ENCODE assay signal across 18 cellular contexts in the genomic region with DNA sequence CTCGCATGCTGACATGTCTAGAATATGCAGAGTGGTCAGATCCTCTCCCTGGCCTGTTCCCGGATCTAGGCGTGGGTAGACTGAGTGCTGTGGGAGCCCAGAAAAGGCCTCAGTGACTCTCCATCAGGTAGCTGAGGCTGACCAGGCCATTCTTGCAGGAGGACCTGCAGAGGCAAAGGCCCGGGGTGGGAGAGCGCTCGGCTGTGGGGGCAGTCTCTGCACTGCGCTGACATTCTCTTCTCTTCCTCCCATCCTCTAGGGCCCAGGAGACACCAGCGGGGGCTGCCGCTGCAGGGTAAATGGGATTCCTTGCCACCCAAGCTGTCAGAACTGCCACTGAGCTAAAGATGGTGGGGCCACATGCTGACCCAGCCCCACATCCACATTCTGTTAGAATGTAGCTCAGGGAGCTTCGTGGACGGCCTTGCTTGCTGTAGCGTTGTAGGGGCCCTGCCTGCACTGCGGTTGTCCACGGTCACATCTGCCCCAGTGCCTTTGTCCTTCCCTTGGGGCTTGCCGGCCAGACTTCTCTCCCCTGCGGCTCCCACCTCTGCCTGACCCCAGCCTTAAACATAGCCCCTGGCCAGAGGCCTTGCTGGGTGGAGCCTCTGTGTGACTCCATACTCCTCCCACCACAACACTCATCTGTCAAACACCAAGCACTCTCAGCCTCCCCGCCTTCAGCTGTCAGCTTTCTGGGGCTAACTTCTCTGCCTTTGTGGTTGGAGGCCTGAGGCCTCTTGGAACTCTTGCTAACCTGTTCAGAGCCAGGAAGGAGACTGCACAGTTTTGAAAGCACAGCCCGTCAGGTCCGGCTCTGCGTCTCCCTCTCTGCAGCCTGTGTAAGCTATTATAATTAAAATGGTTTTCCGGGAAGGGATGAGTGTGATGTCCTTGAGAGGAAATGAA. TPM values are rescaled to one million over a fixed set of nuclear protein-coding genes. Genes with fewer than 3 reads are reported as not detected.
DNase-seq lines count a peak whose midpoint lies in the region; ATAC-seq and TF ChIP-seq lines count a peak whose summit lies in the region.
"Had no signal": no experiment of that assay in that cellular context is flagged by ENCODE, and none has a peak within 500 bp of the region (broad histone marks: within the 10 kb centered on the region; RNA-seq: fewer than 3 reads in every experiment).

No MANE protein-coding gene starts in this region.

- no peak for ATAC-seq in activated T-cell treated with anti-CD3 and anti-CD28 coated beads, Interleukin-2, amount 50 U/mL, for 72 hours (replicated peaks in 1 of 2)
- ATAC-seq in sciatic nerve = no peak
- ATAC-seq: stimulated activated naive CD8-positive, alpha-beta T cell treated with anti-CD3 and anti-CD28 coated beads, Interleukin-15, amount 100 ng/mL, for 72 hours had no signal

- H3K4me3 Mint-ChIP-seq in activated T-cell treated with anti-CD3 and anti-CD28 coated beads, Interleukin-2, amount 50 U/mL, for 72 hours = no peak overlapping the region
- no peak overlapping the region for H3K4me3 Mint-ChIP-seq in activated CD4-positive, alpha-beta memory T cell treated with anti-CD3 and anti-CD28 coated beads for 36 hours
- no peak overlapping the region for H3K4me3 Mint-ChIP-seq in glutamatergic neuron (ENCODE audit: unreplicated experiment)
- H3K4me3 Mint-ChIP-seq: CD4-positive, alpha-beta T cell; stimulated activated naive CD8-positive, alpha-beta T cell treated with anti-CD3 and anti-CD28 coated beads, Interleukin-15, amount 100 ng/mL, for 72 hours had no signal

- H3K27me3 Mint-ChIP-seq in activated T-cell treated with anti-CD3 and anti-CD28 coated beads, Interleukin-2, amount 50 U/mL, for 72 hours (ENCODE audit: low read depth) = no peaks in the 10 kb centered on the region
- no peaks in the 10 kb centered on the region for H3K27me3 Mint-ChIP-seq in activated CD4-positive, alpha-beta memory T cell treated with anti-CD3 and anti-CD28 coated beads for 36 hours
- H3K27me3 Mint-ChIP-seq in glutamatergic neuron (ENCODE audit: unreplicated experiment) = peaks cover 3% of the 10 kb centered on the region
- H3K27me3 Mint-ChIP-seq: CD4-positive, alpha-beta T cell; stimulated activated naive CD8-positive, alpha-beta T cell treated with anti-CD3 and anti-CD28 coated beads, Interleukin-15, amount 100 ng/mL, for 72 hours had no signal

- H3K36me3 Mint-ChIP-seq in activated T-cell treated with anti-CD3 and anti-CD28 coated beads, Interleukin-2, amount 50 U/mL, for 72 hours (ENCODE audit: insufficient read depth in 2 of 2) = peaks cover 5 to 9% of the 10 kb centered on the region in 2 donors
- peaks cover 32% of the 10 kb centered on the region for H3K36me3 Mint-ChIP-seq in activated CD4-positive, alpha-beta memory T cell treated with anti-CD3 and anti-CD28 coated beads for 36 hours
- H3K36me3 Mint-ChIP-seq in glutamatergic neuron (ENCODE audit: unreplicated experiment) = peaks cover 4% of the 10 kb centered on the region

- TF ChIP-seq POLR2A in esophagus squamous epithelium (IDR thresholded peaks at IDR 0.05) = no peak

- intact Hi-C loops in activated CD4-positive, alpha-beta memory T cell treated with anti-CD3 and anti-CD28 coated beads for 36 hours (cut with micrococcal nuclease) = loop anchor here (5.0 kb wide), 1 partner anchor 48 kb away; a partner anchor contains a TSS
- intact Hi-C loops in sciatic nerve (cut with DNase I) (no loop called here), head of caudate nucleus (cut with DNase I) (no loop called here), esophagus squamous epithelium (cut with DNase I) (no loop called here)

- WGBS in esophagus squamous epithelium, 2 donors = 73 to 89% methylated on average over 11 to 13 of the region's 21 CpGs

- H3K4me1 ChIP-seq in esophagus squamous epithelium = peaks cover 0 to 18% (median 0%) of the 10 kb centered on the region in 3 donors
- H3K4me1 ChIP-seq: upper lobe of right lung had no signal

- POLR2A ChIA-PET in activated CD4-positive, alpha-beta memory T cell treated with anti-CD3 and anti-CD28 coated beads for 36 hours (lab: Charles Lee) = interaction anchor here (1.2 kb wide), 1 partner anchor 8 kb away, joined by 3 read pairs; no protein-coding TSS in a partner anchor

- H3K36me3 ChIP-seq in esophagus squamous epithelium = peaks cover 10 to 90% (median 26%) of the 10 kb centered on the region in 3 donors

- H3K4me1 Mint-ChIP-seq in activated T-cell treated with anti-CD3 and anti-CD28 coated beads, Interleukin-2, amount 50 U/mL, for 72 hours (ENCODE audit: low read depth) = peaks cover 62% of the 10 kb centered on the region
- H3K4me1 Mint-ChIP-seq in activated CD4-positive, alpha-beta memory T cell treated with anti-CD3 and anti-CD28 coated beads for 36 hours (ENCODE audit: low read depth) = peaks cover 41% of the 10 kb centered on the region
- H3K4me1 Mint-ChIP-seq in glutamatergic neuron (ENCODE audit: low read depth, unreplicated experiment) = peaks cover 11% of the 10 kb centered on the region

- no peak overlapping the region for H3K27ac ChIP-seq in esophagus squamous epithelium
- H3K27ac ChIP-seq: coronary artery, upper lobe of right lung had no signal

- TF ChIP-seq CTCF in glutamatergic neuron (IDR thresholded peaks at IDR 0.05; ENCODE audit: partially characterized antibody, unreplicated experiment) (no peak), esophagus squamous epithelium (IDR thresholded peaks at IDR 0.05) (no peak)

- H3K9me3 Mint-ChIP-seq in activated T-cell treated with anti-CD3 and anti-CD28 coated beads, Interleukin-2, amount 50 U/mL, for 72 hours = no peaks in the 10 kb centered on the region
- H3K9me3 Mint-ChIP-seq in activated CD4-positive, alpha-beta memory T cell treated with anti-CD3 and anti-CD28 coated beads for 36 hours = no peaks in the 10 kb centered on the region
- peaks cover 10% of the 10 kb centered on the region for H3K9me3 Mint-ChIP-seq in glutamatergic neuron (ENCODE audit: unreplicated experiment)
- H3K9me3 Mint-ChIP-seq: CD4-positive, alpha-beta T cell; stimulated activated naive CD8-positive, alpha-beta T cell treated with anti-CD3 and anti-CD28 coated beads, Interleukin-15, amount 100 ng/mL, for 72 hours had no signal

- H3K4me3 ChIP-seq in esophagus squamous epithelium = no peak overlapping the region
- H3K4me3 ChIP-seq: coronary artery, upper lobe of right lung had no signal

- H3K27ac Mint-ChIP-seq in activated T-cell treated with anti-CD3 and anti-CD28 coated beads, Interleukin-2, amount 50 U/mL, for 72 hours = peak overlapping the region; percentile 51
- peak overlapping the region; percentile 14 for H3K27ac Mint-ChIP-seq in activated CD4-positive, alpha-beta memory T cell treated with anti-CD3 and anti-CD28 coated beads for 36 hours
- H3K27ac Mint-ChIP-seq in glutamatergic neuron (ENCODE audit: unreplicated experiment) = no peak overlapping the region
- H3K27ac Mint-ChIP-seq: CD4-positive, alpha-beta T cell; stimulated activated naive CD8-positive, alpha-beta T cell treated with anti-CD3 and anti-CD28 coated beads, Interleukin-15, amount 100 ng/mL, for 72 hours had no signal

- no peak for DNase-seq in activated T-cell treated with anti-CD3 and anti-CD28 coated beads, Interleukin-2, amount 50 U/mL, for 72 hours
- no peak for DNase-seq in activated T-cell treated with anti-CD3 and anti-CD28 coated beads, Interleukin-2, amount 50 U/mL, for 48 hours
- no peak for DNase-seq in activated CD4-positive, alpha-beta memory T cell treated with anti-CD3 and anti-CD28 coated beads for 36 hours
- DNase-seq in glutamatergic neuron = peak; percentile 31
- peak; percentile 47 for DNase-seq in sciatic nerve (ENCODE audit: low spot score)
- no peak for DNase-seq in head of caudate nucleus
- no peak for DNase-seq in DMS79 (lab: John Stamatoyannopoulos, UW)
- DNase-seq in esophagus squamous epithelium (lab: John Stamatoyannopoulos, UW) = no peak
- DNase-seq: activated CD4-positive, alpha-beta T cell treated with anti-CD3 and anti-CD28 coated beads, Interleukin-2, amount 50 U/mL, for 48 hours; CD4-positive, alpha-beta T cell; GOT3; NCI-H2029 treated with DMSO at 0.1 percent for 48 hours; NCI-H446 treated with DMSO at 0.1 percent for 48 hours; NK-92 treated with Interleukin-12 subunit alpha and Interleukin-12 subunit beta, amount 100 ng/mL, for 24 hours; right cardiac atrium; stimulated activated naive CD8-positive, alpha-beta T cell treated with anti-CD3 and anti-CD28 coated beads, Interleukin-15, amount 100 ng/mL, for 72 hours; upper lobe of right lung had no signal

- CTCF ChIA-PET in activated CD4-positive, alpha-beta memory T cell treated with anti-CD3 and anti-CD28 coated beads for 36 hours (lab: Charles Lee) = interaction anchor here (0.9 to 1.4 kb wide), 3 partner anchors 10 to 76 kb away, joined by 3 to 8 read pairs (median 3); no protein-coding TSS in a partner anchor

- H3K27me3 ChIP-seq in esophagus squamous epithelium = no peaks in the 10 kb centered on the region
- H3K27me3 ChIP-seq: upper lobe of right lung had no signal

- H3K9me3 ChIP-seq in esophagus squamous epithelium = no peaks in the 10 kb centered on the region
- H3K9me3 ChIP-seq: upper lobe of right lung had no signal

RNA-seq across cellular contexts. Expression of a gene that starts 22.2 kb away (rescaled TPM):
- total RNA-seq in activated T-cell treated with anti-CD3 and anti-CD28 coated beads, Interleukin-2, amount 50 U/mL, for 72 hours = 100 to 1,000 TPM; 176 to 198 TPM
- total RNA-seq in activated CD4-positive, alpha-beta memory T cell treated with anti-CD3 and anti-CD28 coated beads for 36 hours = 100 to 1,000 TPM; 137 to 139 TPM
- total RNA-seq in glutamatergic neuron (ENCODE audit: unreplicated experiment) = 97.6 TPM
- 72.7 TPM for total RNA-seq in sciatic nerve
- 10 to 100 TPM; 46.9 to 79.8 (median 63.2) TPM for total RNA-seq in esophagus squamous epithelium

RNA-seq across cellular contexts. Expression of a gene that starts 32.0 kb away (rescaled TPM):
- total RNA-seq in activated T-cell treated with anti-CD3 and anti-CD28 coated beads, Interleukin-2, amount 50 U/mL, for 72 hours = 10 to 100 TPM; 26.7 to 28.2 TPM
- 10 to 100 TPM; 18.8 to 20.4 TPM for total RNA-seq in activated CD4-positive, alpha-beta memory T cell treated with anti-CD3 and anti-CD28 coated beads for 36 hours
- total RNA-seq in glutamatergic neuron (ENCODE audit: unreplicated experiment) = 39.6 TPM
- 32.5 TPM for total RNA-seq in sciatic nerve
- total RNA-seq in esophagus squamous epithelium = 10 to 100 TPM; 18.1 to 33.2 (median 26.0) TPM

RNA-seq across cellular contexts. Expression of a gene that starts 49.8 kb away (rescaled TPM):
- total RNA-seq in activated T-cell treated with anti-CD3 and anti-CD28 coated beads, Interleukin-2, amount 50 U/mL, for 72 hours = 100 to 1,000 TPM; 165 to 281 TPM
- total RNA-seq in activated CD4-positive, alpha-beta memory T cell treated with anti-CD3 and anti-CD28 coated beads for 36 hours = 10 to 100 TPM; 42.6 to 43.5 TPM
- 29.3 TPM for total RNA-seq in glutamatergic neuron (ENCODE audit: unreplicated experiment)
- total RNA-seq in sciatic nerve = 6.2 TPM
- total RNA-seq in esophagus squamous epithelium = 10 to 100 TPM in 3 of 4 donors, 1 to 10 TPM in 1; 6.5 to 22.0 (median 11.9) TPM

Comparison
In these comparisons a context has a peak if more than half of its experiments do, and no peak if none do; other contexts are left out.
1. DNase-seq: peak in glutamatergic neuron (single experiment) and sciatic nerve (single experiment); none in activated T-cell treated with anti-CD3 and anti-CD28 coated beads, Interleukin-2, amount 50 U/mL, for 72 hours (0 of 2), activated T-cell treated with anti-CD3 and anti-CD28 coated beads, Interleukin-2, amount 50 U/mL, for 48 hours (0 of 2), activated CD4-positive, alpha-beta memory T cell treated with anti-CD3 and anti-CD28 coated beads for 36 hours (single experiment), head of caudate nucleus (0 of 42), DMS79 (single experiment) and esophagus squamous epithelium (single experiment).